Comparison of ENCODE assay signal across 9 cellular contexts in the genomic region with DNA sequence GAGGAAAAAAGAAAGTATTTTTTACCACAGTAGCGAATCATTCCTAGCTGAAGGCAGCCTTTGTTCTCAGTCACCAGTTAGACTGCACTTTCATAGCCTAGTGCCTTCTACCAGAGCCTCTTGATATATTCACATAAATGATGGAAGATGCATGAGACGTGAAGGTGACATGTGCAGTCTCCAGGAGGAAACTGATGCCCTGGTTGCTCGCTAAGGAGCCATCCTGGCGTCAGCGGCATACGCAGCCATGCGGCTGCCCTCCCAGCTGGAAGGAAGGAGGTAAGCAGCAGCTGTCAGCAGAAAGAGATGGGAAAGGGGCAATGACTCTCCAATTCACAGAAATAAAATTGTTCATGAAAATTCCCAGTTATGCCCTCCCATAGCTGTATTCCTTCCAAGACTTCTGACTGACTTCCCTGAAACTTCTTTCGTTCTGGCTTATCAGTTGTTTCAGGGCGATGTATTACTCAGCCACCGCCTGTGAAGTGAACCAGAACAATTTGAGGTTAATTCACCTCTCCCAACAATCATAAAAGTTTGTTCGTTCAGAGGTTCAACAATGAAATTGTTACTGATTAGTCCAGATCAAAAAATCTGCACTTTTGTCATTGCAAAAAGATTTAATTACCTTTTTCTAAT.
A peak's percentile ranks its signal among the peaks of the same experiment; 100 is the strongest.
DNase-seq lines count a peak whose midpoint lies in the region; ATAC-seq, FAIRE-seq and TF ChIP-seq lines count a peak whose summit lies in the region.
"Had no signal": no experiment of that assay in that cellular context is flagged by ENCODE, and none has a peak within 500 bp of the region (broad histone marks: within the 10 kb centered on the region; RNA-seq: fewer than 3 reads in every experiment).

No MANE protein-coding gene starts in this region.

- no peaks in the 10 kb centered on the region for H3K36me3 Mint-ChIP-seq in nephron progenitor cell (ENCODE audit: low read depth)
- no peaks in the 10 kb centered on the region for H3K36me3 Mint-ChIP-seq in stimulated activated naive B cell treated with anti-CD40 and anti-IgM and Interleukin-4, amounts not matched to agents 10 μg/mL and 1 μg/mL and 100 μg/mL, for 72 hours
- H3K36me3 Mint-ChIP-seq in activated T-helper 17 cell treated with anti-CD3 and anti-CD28 coated beads, Interleukin-2, amount 50 U/mL, for 72 hours (ENCODE audit: low read depth), result no peaks in the 10 kb centered on the region

- TF ChIP-seq CTCF in heart right ventricle (IDR thresholded peaks at IDR 0.05) (no peak), endothelial cell of umbilical vein (IDR thresholded peaks at IDR 0.05; ENCODE audit: extremely low read depth in 1 of 2, insufficient read depth in 1 of 2, low read depth in 1 of 2, low read length in 2 of 2) (no peak), nephron progenitor cell (IDR thresholded peaks at IDR 0.05) (no peak)

- H2AFZ ChIP-seq in endothelial cell of umbilical vein (ENCODE audit: low read depth, low read length), result peak overlapping the region; percentile 79
- no peak overlapping the region for H2AFZ ChIP-seq in GM23248

- CTCF ChIA-PET in endothelial cell of umbilical vein (lab: Charles Lee), result interaction anchor here (1.0 to 2.6 kb wide), 7 partner anchors 24 to 552 kb away, joined by 3 to 14 read pairs (median 5); no protein-coding TSS in a partner anchor

- no peaks in the 10 kb centered on the region for H3K79me2 ChIP-seq in endothelial cell of umbilical vein (ENCODE audit: control insufficient read depth, insufficient read depth, low read length)
- no peaks in the 10 kb centered on the region for H3K79me2 ChIP-seq in GM23248 (ENCODE audit: insufficient read depth)

- H3K27me3 ChIP-seq in heart right ventricle (no peaks in the 10 kb centered on the region), endothelial cell of umbilical vein (ENCODE audit: control insufficient read depth in 2 of 2, insufficient read depth in 2 of 2, low read length in 2 of 2) (no peaks in the 10 kb centered on the region), GM23248 (replicated peaks; ENCODE audit: insufficient read depth) (no peaks in the 10 kb centered on the region)

- FAIRE-seq in endothelial cell of umbilical vein (lab: Jason Lieb, UNC), result peak; percentile 77

- intact Hi-C loops in heart right ventricle (cut with DNase I), result no loop called here
- intact Hi-C loops in left ventricle myocardium superior (cut with micrococcal nuclease), result no loop called here
- intact Hi-C loops in endothelial cell of umbilical vein (cut with micrococcal nuclease), result loop anchor here (1.0 to 5.0 kb wide), 5 partner anchors 25 to 331 kb away; partner anchors contain the start of gene NR2F1-AS1

- no peaks in the 10 kb centered on the region for H3K36me3 ChIP-seq in heart right ventricle
- H3K36me3 ChIP-seq in endothelial cell of umbilical vein (ENCODE audit: control insufficient read depth in 2 of 2, extremely low read depth in 1 of 2, insufficient read depth in 2 of 2, low read length in 2 of 2), result no peaks in the 10 kb centered on the region
- H3K36me3 ChIP-seq in GM23248 (ENCODE audit: low read depth), result no peaks in the 10 kb centered on the region

- H3K27me3 Mint-ChIP-seq in nephron progenitor cell (ENCODE audit: low read depth, poor library complexity), result no peaks in the 10 kb centered on the region
- H3K27me3 Mint-ChIP-seq in stimulated activated naive B cell treated with anti-CD40 and anti-IgM and Interleukin-4, amounts not matched to agents 10 μg/mL and 1 μg/mL and 100 μg/mL, for 72 hours, result no peaks in the 10 kb centered on the region
- H3K27me3 Mint-ChIP-seq in activated T-helper 17 cell treated with anti-CD3 and anti-CD28 coated beads, Interleukin-2, amount 50 U/mL, for 72 hours, result no peaks in the 10 kb centered on the region

- H3K4me1 ChIP-seq in heart right ventricle (peaks cover 0 to 6% (median 0%) of the 10 kb centered on the region in 9 donors), endothelial cell of umbilical vein (ENCODE audit: control insufficient read depth, extremely low read depth, insufficient read depth, low read length) (peaks cover 26% of the 10 kb centered on the region), GM23248 (ENCODE audit: insufficient read depth) (no peaks in the 10 kb centered on the region)

- BruUV-seq in endothelial cell of umbilical vein (replicated peaks; lab: Mats Ljungman, UMichigan), result TSS peak; percentile 55

- ATAC-seq in heart right ventricle (peak in 2 of 8 donors; percentile 24 to 28), left ventricle myocardium superior (no peak), HG02938 (IDR thresholded peaks at IDR 0.05; ENCODE audit: unreplicated experiment) (no peak)
- ATAC-seq in stimulated activated naive B cell treated with anti-CD40 and anti-IgM and Interleukin-4, amounts not matched to agents 10 μg/mL and 1 μg/mL and 100 μg/mL, for 72 hours (replicated peaks), result no peak
- ATAC-seq in activated T-helper 17 cell treated with anti-CD3 and anti-CD28 coated beads, Interleukin-2, amount 50 U/mL, for 72 hours (replicated peaks), result no peak

- TF ChIP-seq POLR2A in endothelial cell of umbilical vein (IDR thresholded peaks at IDR 0.05; ENCODE audit: low read depth, low read length), result peak; percentile 57

- peak overlapping the region in 5 of 10 donors; percentile 11 to 48 (median 37) for H3K27ac ChIP-seq in heart right ventricle
- peak overlapping the region; percentile 88 for H3K27ac ChIP-seq in endothelial cell of umbilical vein (ENCODE audit: insufficient read depth, low read depth, low read length)
- H3K27ac ChIP-seq in GM23248, result no peak overlapping the region

- no peaks in the 10 kb centered on the region; the same call in 1 of the 2 replicates for H3K9me2 ChIP-seq in GM23248 (ENCODE audit: insufficient read depth)

- H3K27ac Mint-ChIP-seq in nephron progenitor cell, result peak overlapping the region; percentile 57
- H3K27ac Mint-ChIP-seq in stimulated activated naive B cell treated with anti-CD40 and anti-IgM and Interleukin-4, amounts not matched to agents 10 μg/mL and 1 μg/mL and 100 μg/mL, for 72 hours, result no peak overlapping the region
- no peak overlapping the region for H3K27ac Mint-ChIP-seq in activated T-helper 17 cell treated with anti-CD3 and anti-CD28 coated beads, Interleukin-2, amount 50 U/mL, for 72 hours

- in situ Hi-C loops in GM23248 (cut with MboI), result no loop called here

- peak overlapping the region; percentile 45 for H3K4me3 Mint-ChIP-seq in nephron progenitor cell
- no peak overlapping the region for H3K4me3 Mint-ChIP-seq in stimulated activated naive B cell treated with anti-CD40 and anti-IgM and Interleukin-4, amounts not matched to agents 10 μg/mL and 1 μg/mL and 100 μg/mL, for 72 hours
- H3K4me3 Mint-ChIP-seq in activated T-helper 17 cell treated with anti-CD3 and anti-CD28 coated beads, Interleukin-2, amount 50 U/mL, for 72 hours, result no peak overlapping the region

- dilution Hi-C loops in endothelial cell of umbilical vein (cut with MboI; ENCODE audit: extremely low pct_ligation_motif_present, low sequenced_read_pairs), result no loop called here

- no peaks in the 10 kb centered on the region for H4K20me1 ChIP-seq in endothelial cell of umbilical vein (replicated peaks; ENCODE audit: control insufficient read depth, extremely low read depth, insufficient read depth, low read length)
- H4K20me1 ChIP-seq in GM23248 (ENCODE audit: insufficient read depth), result no peaks in the 10 kb centered on the region

- H3K9ac ChIP-seq in endothelial cell of umbilical vein (replicated peaks; ENCODE audit: extremely low read depth, insufficient read depth, low read length) (peak overlapping the region; percentile 82), GM23248 (no peak overlapping the region)

- H3K4me1 Mint-ChIP-seq in nephron progenitor cell, result peaks cover 51% of the 10 kb centered on the region
- no peaks in the 10 kb centered on the region for H3K4me1 Mint-ChIP-seq in stimulated activated naive B cell treated with anti-CD40 and anti-IgM and Interleukin-4, amounts not matched to agents 10 μg/mL and 1 μg/mL and 100 μg/mL, for 72 hours
- no peaks in the 10 kb centered on the region for H3K4me1 Mint-ChIP-seq in activated T-helper 17 cell treated with anti-CD3 and anti-CD28 coated beads, Interleukin-2, amount 50 U/mL, for 72 hours

- peak overlapping the region in 7 of 10 donors; percentile 6 to 29 (median 22) for H3K4me3 ChIP-seq in heart right ventricle
- H3K4me3 ChIP-seq in endothelial cell of umbilical vein (replicated peaks in 1 of 3; ENCODE audit: insufficient read depth in 1 of 3, low read depth in 1 of 3, low read length in 3 of 3), result peak overlapping the region in 2 of 3 experiments; percentile 14 to 58
- no peak overlapping the region for H3K4me3 ChIP-seq in GM23248

- POLR2A ChIA-PET in endothelial cell of umbilical vein (lab: Charles Lee), result no interaction called here

- H3K9me1 ChIP-seq in endothelial cell of umbilical vein (replicated peaks; ENCODE audit: control insufficient read depth, extremely low read depth, insufficient read depth, low read length), result no peaks in the 10 kb centered on the region

- H3F3A ChIP-seq in GM23248 (ENCODE audit: insufficient read depth), result no peaks in the 10 kb centered on the region

- 55 to 65% methylated on average over 11 of the region's 11 CpGs for WGBS in heart right ventricle, 2 donors
- WGBS in GM23248 (ENCODE audit: low coverage in 1 of 2, low lambda C conversion rate in 2 of 2, missing lambda C conversion rate in 2 of 2), 2 experiments, result 92% methylated on average over 11 of the region's 11 CpGs

- peak overlapping the region; percentile 91 for H3K4me2 ChIP-seq in endothelial cell of umbilical vein (ENCODE audit: insufficient read depth, low read length)
- no peak overlapping the region for H3K4me2 ChIP-seq in GM23248 (ENCODE audit: unreplicated experiment)

- H3K9me3 Mint-ChIP-seq in nephron progenitor cell, result no peaks in the 10 kb centered on the region
- peaks cover 0 to 4% of the 10 kb centered on the region in 2 donors for H3K9me3 Mint-ChIP-seq in stimulated activated naive B cell treated with anti-CD40 and anti-IgM and Interleukin-4, amounts not matched to agents 10 μg/mL and 1 μg/mL and 100 μg/mL, for 72 hours
- H3K9me3 Mint-ChIP-seq in activated T-helper 17 cell treated with anti-CD3 and anti-CD28 coated beads, Interleukin-2, amount 50 U/mL, for 72 hours, result peaks cover 4% of the 10 kb centered on the region

- no peaks in the 10 kb centered on the region for H3K9me3 ChIP-seq in heart right ventricle
- H3K9me3 ChIP-seq in endothelial cell of umbilical vein (replicated peaks; ENCODE audit: control insufficient read depth, insufficient read depth, low read length), result no peaks in the 10 kb centered on the region
- no peaks in the 10 kb centered on the region for H3K9me3 ChIP-seq in GM23248 (ENCODE audit: low read depth)

- DNase-seq in heart right ventricle, result no peak
- DNase-seq in left ventricle myocardium superior, result no peak
- DNase-seq in endothelial cell of umbilical vein (ENCODE audit: low read depth, low spot score), result peak; percentile 87
- DNase-seq in nephron progenitor cell, result peak; percentile 8
- no peak for DNase-seq in stimulated activated naive B cell treated with anti-CD40 and anti-IgM and Interleukin-4, amounts not matched to agents 10 μg/mL and 1 μg/mL and 100 μg/mL, for 72 hours
- no peak for DNase-seq in GM23248
- DNase-seq: NCI-H526 treated with DMSO at 0.1 percent for 48 hours had no signal

TF ChIP-seq in endothelial cell of umbilical vein, 7 proteins besides CTCF, POLR2A, EP300 and RAD21 (continues in another document):
- TF ChIP-seq, protein P1, sequence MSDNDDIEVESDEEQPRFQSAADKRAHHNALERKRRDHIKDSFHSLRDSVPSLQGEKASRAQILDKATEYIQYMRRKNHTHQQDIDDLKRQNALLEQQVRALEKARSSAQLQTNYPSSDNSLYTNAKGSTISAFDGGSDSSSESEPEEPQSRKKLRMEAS (IDR thresholded peaks at IDR 0.05; ENCODE audit: insufficient read depth, insufficient read length), result no peak

Comparison
In these comparisons a context has a peak if more than half of its experiments do, and no peak if none do; other contexts are left out.
1. DNase-seq: peak in endothelial cell of umbilical vein (single experiment) and nephron progenitor cell (single experiment); none in heart right ventricle (0 of 2), left ventricle myocardium superior (single experiment), stimulated activated naive B cell treated with anti-CD40 and anti-IgM and Interleukin-4, amounts not matched to agents 10 μg/mL and 1 μg/mL and 100 μg/mL, for 72 hours (single experiment) and GM23248 (single experiment).